In the genomic region with DNA sequence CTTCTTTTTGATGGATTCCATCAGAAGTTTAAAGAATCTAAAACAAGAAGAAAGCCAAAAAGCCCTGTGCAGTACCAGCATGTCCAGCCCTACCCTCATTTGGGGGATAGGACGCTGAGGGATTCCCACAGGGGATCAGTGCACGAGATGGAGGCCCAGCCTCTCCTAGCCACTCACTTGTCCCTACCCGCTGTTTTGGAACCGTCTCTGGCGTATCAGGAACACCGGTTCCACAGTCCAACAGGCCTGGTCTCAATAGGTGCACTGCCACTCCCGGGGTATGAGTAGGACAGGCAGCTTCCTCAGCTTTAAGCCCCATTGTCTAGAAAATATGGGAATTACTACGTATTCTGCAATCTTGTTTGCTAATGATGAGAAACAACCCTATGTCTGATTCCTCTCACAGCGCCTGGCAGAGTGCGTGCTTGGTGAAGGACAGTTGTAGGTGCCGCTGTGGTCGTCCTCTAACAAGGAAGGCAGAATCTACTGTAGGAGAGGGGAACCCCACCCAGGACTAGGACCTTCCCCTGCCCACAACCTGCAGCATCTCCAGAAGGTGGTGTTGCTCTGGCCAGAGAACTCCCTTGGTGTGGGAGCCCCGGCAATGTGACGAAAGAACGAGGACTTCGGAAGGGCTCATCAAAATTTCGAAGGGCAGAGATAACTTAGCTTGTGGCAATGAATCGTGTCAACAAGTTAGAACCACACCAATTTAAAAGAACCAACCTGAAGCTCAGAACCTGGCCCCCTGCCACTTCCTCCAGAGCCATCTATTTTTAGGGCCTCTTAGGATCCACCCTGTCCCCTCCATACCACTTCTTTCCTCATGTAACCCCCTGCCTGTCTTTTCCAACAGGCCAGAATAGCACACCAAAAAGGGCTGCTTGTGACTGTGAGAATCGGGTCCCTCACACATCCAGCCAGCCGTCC, we compare ENCODE assay signal across 11 cellular contexts.
DNase-seq lines count a peak whose midpoint lies in the region; ATAC-seq and TF ChIP-seq lines count a peak whose summit lies in the region.
"Had no signal": no experiment of that assay in that cellular context is flagged by ENCODE, and none has a peak within 500 bp of the region (broad histone marks: within the 10 kb centered on the region; RNA-seq: fewer than 3 reads in every experiment).

No MANE protein-coding gene starts in this region.

- no peaks in the 10 kb centered on the region for H3K27me3 Mint-ChIP-seq in activated T-helper 17 cell treated with anti-CD3 and anti-CD28 coated beads, Interleukin-2, amount 50 U/mL, for 72 hours
- H3K27me3 Mint-ChIP-seq in naive B cell = no peaks in the 10 kb centered on the region

- H3K9me3 Mint-ChIP-seq in activated T-helper 17 cell treated with anti-CD3 and anti-CD28 coated beads, Interleukin-2, amount 50 U/mL, for 72 hours = no peaks in the 10 kb centered on the region
- H3K9me3 Mint-ChIP-seq in naive B cell = no peaks in the 10 kb centered on the region

- intact Hi-C loops in left cardiac atrium (cut with DNase I) = no loop called here
- intact Hi-C loops in right cardiac atrium (cut with DNase I) = loop anchor here in 1 of 4 donors (10.0 kb wide), 1 partner anchor 149 kb away; a partner anchor contains a TSS
- intact Hi-C loops in uterus (cut with DNase I; ENCODE audit: low total_unique reads) = no loop called here

- H3K27me3 ChIP-seq in right cardiac atrium (ENCODE audit: control insufficient read depth, insufficient read depth) (no peaks in the 10 kb centered on the region), uterus (no peaks in the 10 kb centered on the region)
- H3K27me3 ChIP-seq: SJCRH30 had no signal

- DNase-seq in left cardiac atrium (peak; percentile 33), right cardiac atrium (no peak), naive B cell (no peak), uterus (no peak), coronary artery (ENCODE audit: low spot score) (no peak)
- no peak for DNase-seq in stimulated activated CD4-positive, alpha-beta T cell treated with anti-CD3 and anti-CD28 coated beads, Interleukin-4, amount 100 ng/mL, for 1 hour
- no peak for DNase-seq in stimulated activated CD4-positive, alpha-beta T cell treated with anti-CD3 and anti-CD28 coated beads, Interleukin-15, amount 100 ng/mL, for 24 hours
- DNase-seq: activated CD8-positive, alpha-beta memory T cell treated with anti-CD3 and anti-CD28 coated beads, Interleukin-2, amount 50 U/mL, for 48 hours; MV-4-11; SJCRH30 had no signal

- TF ChIP-seq CTCF in uterus (IDR thresholded peaks at IDR 0.05) (no peak), coronary artery (IDR thresholded peaks at IDR 0.05) (no peak)

- H3K9me3 ChIP-seq in right cardiac atrium (ENCODE audit: control insufficient read depth, low read length) (no peaks in the 10 kb centered on the region), uterus (no peaks in the 10 kb centered on the region)
- H3K9me3 ChIP-seq: SJCRH30 had no signal

- peaks cover 98% of the 10 kb centered on the region for H3K36me3 Mint-ChIP-seq in activated T-helper 17 cell treated with anti-CD3 and anti-CD28 coated beads, Interleukin-2, amount 50 U/mL, for 72 hours (ENCODE audit: low read depth)
- peaks cover 10 to 38% of the 10 kb centered on the region in 2 donors for H3K36me3 Mint-ChIP-seq in naive B cell

- H3K4me1 ChIP-seq in right cardiac atrium (ENCODE audit: control insufficient read depth, insufficient read depth, low read length) (peaks cover 18% of the 10 kb centered on the region), uterus (peaks cover 32 to 33% of the 10 kb centered on the region in 2 donors)

- H3K27ac ChIP-seq in right cardiac atrium (ENCODE audit: low read length) (no peak overlapping the region), uterus (peak overlapping the region; percentile 88 to 97), coronary artery (no peak overlapping the region)

- peak overlapping the region; percentile 72 for H3K27ac Mint-ChIP-seq in activated T-helper 17 cell treated with anti-CD3 and anti-CD28 coated beads, Interleukin-2, amount 50 U/mL, for 72 hours
- peak overlapping the region; percentile 96 to 100 (median 98) for H3K27ac Mint-ChIP-seq in naive B cell

- 83% methylated on average over 20 of the region's 20 CpGs for WGBS in right cardiac atrium

- H3K36me3 ChIP-seq in uterus = no peaks in the 10 kb centered on the region

- H3K4me3 ChIP-seq in right cardiac atrium (ENCODE audit: low read length) (no peak overlapping the region), uterus (no peak overlapping the region), coronary artery (no peak overlapping the region)
- H3K4me3 ChIP-seq: SJCRH30 had no signal

- peaks cover 31% of the 10 kb centered on the region for H3K4me1 Mint-ChIP-seq in activated T-helper 17 cell treated with anti-CD3 and anti-CD28 coated beads, Interleukin-2, amount 50 U/mL, for 72 hours
- peaks cover 41 to 56% (median 54%) of the 10 kb centered on the region in 3 donors for H3K4me1 Mint-ChIP-seq in naive B cell

- H3K4me3 Mint-ChIP-seq in activated T-helper 17 cell treated with anti-CD3 and anti-CD28 coated beads, Interleukin-2, amount 50 U/mL, for 72 hours = no peak overlapping the region
- peak overlapping the region in 3 of 8 donors; percentile 20 to 54 (median 25) for H3K4me3 Mint-ChIP-seq in naive B cell

- ATAC-seq in left cardiac atrium = no peak
- no peak for ATAC-seq in right cardiac atrium
- no peak for ATAC-seq in activated T-helper 17 cell treated with anti-CD3 and anti-CD28 coated beads, Interleukin-2, amount 50 U/mL, for 72 hours (replicated peaks)
- ATAC-seq in naive B cell (ENCODE audit: low read depth in 2 of 2) = no peak

- TF ChIP-seq POLR2A in uterus (IDR thresholded peaks at IDR 0.05) = no peak

Comparison
In these comparisons a context has a peak if more than half of its experiments do, and no peak if none do; other contexts are left out.
1. H3K27ac ChIP-seq: peak in uterus (2 of 2); none in right cardiac atrium (single experiment) and coronary artery (0 of 2).